Comparison of ENCODE assay signal across 1 cellular context in the genomic region with DNA sequence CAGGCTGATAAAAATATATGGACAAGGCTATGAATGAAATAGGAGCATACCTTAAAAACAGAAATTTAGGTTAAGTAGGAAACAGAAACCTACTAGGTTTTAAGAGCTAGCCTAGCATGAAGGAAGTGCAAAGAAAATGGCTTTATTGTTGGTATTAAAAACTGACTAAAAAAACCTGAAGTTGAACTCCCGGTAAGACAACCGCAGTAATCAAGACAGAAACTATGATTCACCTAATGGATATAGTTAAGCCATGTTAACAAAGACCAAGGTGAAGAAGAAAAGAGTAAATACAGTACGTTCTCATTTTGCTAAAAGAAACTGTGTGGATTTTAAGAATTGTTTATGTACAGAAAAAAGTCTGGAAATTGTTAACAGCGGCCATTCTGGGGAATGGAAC.
TF ChIP-seq lines count a peak whose summit lies in the region.

No MANE protein-coding gene starts in this region.

TF ChIP-seq in SK-N-SH treated with all-trans-retinoic acid at 6 μM for 48 hours, 23 proteins besides CTCF, POLR2A, EP300 and RAD21 (continued from another document):
- TF ChIP-seq ESRRG (CRISPR knock-in tag; IDR thresholded peaks at IDR 0.05), result no peak
- TF ChIP-seq OSR1 (CRISPR knock-in tag; IDR thresholded peaks at IDR 0.05), result no peak
- TF ChIP-seq RARB (CRISPR knock-in tag; IDR thresholded peaks at IDR 0.05), result no peak
